In the genomic region with DNA sequence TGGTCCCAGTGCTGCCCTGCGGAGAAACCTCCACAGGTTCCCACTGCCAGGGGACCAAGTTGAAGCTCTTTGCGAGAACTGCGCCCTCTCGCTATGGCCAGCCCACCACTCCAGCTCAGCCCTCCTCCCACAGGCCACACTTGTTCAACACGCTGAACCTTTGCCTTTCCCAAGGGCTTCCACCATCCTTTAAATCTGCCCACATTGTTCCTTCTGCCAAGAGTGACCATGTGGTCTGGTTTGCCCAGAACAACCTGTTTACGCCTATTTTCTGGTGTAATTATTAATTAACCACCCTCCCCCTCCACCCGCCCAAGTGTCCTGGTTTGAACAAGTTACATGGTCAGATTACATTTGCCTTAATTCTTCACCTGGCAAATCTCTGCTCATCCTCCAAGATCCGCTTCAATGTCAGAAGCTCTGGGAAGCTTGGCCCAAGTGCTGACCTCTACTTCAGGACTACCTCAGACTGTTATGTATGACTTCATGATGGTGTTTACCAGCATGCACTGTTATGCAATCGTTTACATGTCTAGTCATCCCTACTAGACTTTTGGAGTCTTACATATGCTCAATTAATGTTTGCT, we compare ENCODE assay signal across 1 cellular context.
TF ChIP-seq lines count a peak whose summit lies in the region.

No MANE protein-coding gene starts in this region.

TF ChIP-seq in liver, 16 proteins besides CTCF, POLR2A, EP300 and RAD21 (continued from another document):
- TF ChIP-seq, protein P1, sequence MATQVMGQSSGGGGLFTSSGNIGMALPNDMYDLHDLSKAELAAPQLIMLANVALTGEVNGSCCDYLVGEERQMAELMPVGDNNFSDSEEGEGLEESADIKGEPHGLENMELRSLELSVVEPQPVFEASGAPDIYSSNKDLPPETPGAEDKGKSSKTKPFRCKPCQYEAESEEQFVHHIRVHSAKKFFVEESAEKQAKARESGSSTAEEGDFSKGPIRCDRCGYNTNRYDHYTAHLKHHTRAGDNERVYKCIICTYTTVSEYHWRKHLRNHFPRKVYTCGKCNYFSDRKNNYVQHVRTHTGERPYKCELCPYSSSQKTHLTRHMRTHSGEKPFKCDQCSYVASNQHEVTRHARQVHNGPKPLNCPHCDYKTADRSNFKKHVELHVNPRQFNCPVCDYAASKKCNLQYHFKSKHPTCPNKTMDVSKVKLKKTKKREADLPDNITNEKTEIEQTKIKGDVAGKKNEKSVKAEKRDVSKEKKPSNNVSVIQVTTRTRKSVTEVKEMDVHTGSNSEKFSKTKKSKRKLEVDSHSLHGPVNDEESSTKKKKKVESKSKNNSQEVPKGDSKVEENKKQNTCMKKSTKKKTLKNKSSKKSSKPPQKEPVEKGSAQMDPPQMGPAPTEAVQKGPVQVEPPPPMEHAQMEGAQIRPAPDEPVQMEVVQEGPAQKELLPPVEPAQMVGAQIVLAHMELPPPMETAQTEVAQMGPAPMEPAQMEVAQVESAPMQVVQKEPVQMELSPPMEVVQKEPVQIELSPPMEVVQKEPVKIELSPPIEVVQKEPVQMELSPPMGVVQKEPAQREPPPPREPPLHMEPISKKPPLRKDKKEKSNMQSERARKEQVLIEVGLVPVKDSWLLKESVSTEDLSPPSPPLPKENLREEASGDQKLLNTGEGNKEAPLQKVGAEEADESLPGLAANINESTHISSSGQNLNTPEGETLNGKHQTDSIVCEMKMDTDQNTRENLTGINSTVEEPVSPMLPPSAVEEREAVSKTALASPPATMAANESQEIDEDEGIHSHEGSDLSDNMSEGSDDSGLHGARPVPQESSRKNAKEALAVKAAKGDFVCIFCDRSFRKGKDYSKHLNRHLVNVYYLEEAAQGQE (IDR thresholded peaks at IDR 0.05) = peak; percentile 54
- TF ChIP-seq FOXA2 (IDR thresholded peaks at IDR 0.05) (peak; percentile 5), HNF4G (IDR thresholded peaks at IDR 0.05) (peak; percentile 17), TAF1 (conservative IDR thresholded peaks at IDR 0.05) (no peak), YY1 (IDR thresholded peaks at IDR 0.05) (peak; percentile 78), RXRA (IDR thresholded peaks at IDR 0.05) (peak; percentile 51 to 74)
